Comparison of ENCODE assay signal across 23 cellular contexts in genomic region chr2:123894167-123894566, GRCh38.
"Had no signal": no experiment of that assay in that cellular context is flagged by ENCODE, and none has a peak within 500 bp of the region (broad histone marks: within the 10 kb centered on the region; RNA-seq: fewer than 3 reads in every experiment).

No MANE protein-coding gene starts in this region.

- H3K9me3 ChIP-seq: colonic mucosa, gastrocnemius medialis had no signal

- DNase-seq: colonic mucosa; cortex of kidney; dermis blood vessel endothelial cell; dorsolateral prefrontal cortex; effector CD4-positive, alpha-beta T cell; effector CD8-positive, alpha-beta T cell; effector memory CD4-positive, alpha-beta T cell; effector memory CD8-positive, alpha-beta T cell; endodermal cell; erythroblast; esophagus squamous epithelium; foreskin fibroblast; foreskin keratinocyte; foreskin melanocyte; gastrocnemius medialis; glutamatergic neuron; head of caudate nucleus; heart left ventricle; heart right ventricle had no signal

- H3K27ac ChIP-seq: colonic mucosa, coronary artery, dorsolateral prefrontal cortex, epithelial cell of prostate, esophagus muscularis mucosa, esophagus squamous epithelium, foreskin keratinocyte, gastrocnemius medialis, gastroesophageal sphincter, heart left ventricle, heart right ventricle had no signal

- H3K4me3 ChIP-seq: colonic mucosa, coronary artery, dorsolateral prefrontal cortex, esophagus muscularis mucosa, esophagus squamous epithelium, gastrocnemius medialis, gastroesophageal sphincter, heart left ventricle, heart right ventricle had no signal

- H3K27me3 ChIP-seq: colonic mucosa, dorsolateral prefrontal cortex, esophagus muscularis mucosa, esophagus squamous epithelium, foreskin keratinocyte, gastrocnemius medialis, gastroesophageal sphincter, heart left ventricle, heart right ventricle had no signal

- H3K36me3 ChIP-seq: colonic mucosa, esophagus muscularis mucosa, esophagus squamous epithelium, gastrocnemius medialis, gastroesophageal sphincter, heart left ventricle, heart right ventricle had no signal
